In genomic region chr15:28983432-28984311, GRCh38 we compare ENCODE assay signal across 23 cellular contexts.
DNase-seq lines count a peak whose midpoint lies in the region; ATAC-seq and TF ChIP-seq lines count a peak whose summit lies in the region.
"Had no signal": no experiment of that assay in that cellular context is flagged by ENCODE, and none has a peak within 500 bp of the region (broad histone marks: within the 10 kb centered on the region; RNA-seq: fewer than 3 reads in every experiment).

No MANE protein-coding gene starts in this region.

- H3K27ac Mint-ChIP-seq in neural progenitor cell: peak overlapping the region; percentile 46
- no peak overlapping the region for H3K27ac Mint-ChIP-seq in activated CD4-positive, alpha-beta memory T cell treated with anti-CD3 and anti-CD28 coated beads for 36 hours
- H3K27ac Mint-ChIP-seq: activated CD4-positive, alpha-beta memory T cell treated with anti-CD3 and anti-CD28 coated beads, Interleukin-2, amount 10 ng/mL, durations not matched to agents 7 days and 5 days; activated T-cell treated with anti-CD3 and anti-CD28 coated beads, Interleukin-2, amount 50 U/mL, for 72 hours; T-helper 1 cell treated with Interleukin-12 subunit alpha and Interleukin-12 subunit beta and Interleukin-4 antibody, amounts not matched to agents 30 μg/mL and 1 μg/mL, for 36 hours had no signal

- DNase-seq in ecto neural progenitor cell (ENCODE audit: low spot score): peak; percentile 52
- DNase-seq in neural progenitor cell (ENCODE audit: low spot score): no peak
- no peak for DNase-seq in activated CD4-positive, alpha-beta memory T cell treated with anti-CD3 and anti-CD28 coated beads for 36 hours
- DNase-seq: activated CD4-positive, alpha-beta memory T cell treated with anti-CD3 and anti-CD28 coated beads, Interleukin-2, amount 10 ng/mL, durations not matched to agents 7 days and 5 days; activated T-cell treated with anti-CD3 and anti-CD28 coated beads, Interleukin-2, amount 50 U/mL, for 72 hours; CD8-positive, alpha-beta T cell; DMS79; foreskin fibroblast; GOT3; Karpas-422; left colon; NCI-H1417; NCI-H524 treated with DMSO at 0.1 percent for 48 hours; sigmoid colon; stomach had no signal

- no peak overlapping the region for H3K4me3 Mint-ChIP-seq in neural progenitor cell
- H3K4me3 Mint-ChIP-seq in activated CD4-positive, alpha-beta memory T cell treated with anti-CD3 and anti-CD28 coated beads for 36 hours: no peak overlapping the region
- H3K4me3 Mint-ChIP-seq: activated CD4-positive, alpha-beta memory T cell treated with anti-CD3 and anti-CD28 coated beads, Interleukin-2, amount 10 ng/mL, durations not matched to agents 7 days and 5 days; activated T-cell treated with anti-CD3 and anti-CD28 coated beads, Interleukin-2, amount 50 U/mL, for 72 hours; CD8-positive, alpha-beta T cell; T-helper 1 cell treated with Interleukin-12 subunit alpha and Interleukin-12 subunit beta and Interleukin-4 antibody, amounts not matched to agents 30 μg/mL and 1 μg/mL, for 36 hours had no signal

- H3K4me2 ChIP-seq in OCI-LY3 (ENCODE audit: low read length) (no peak overlapping the region), neural progenitor cell (no peak overlapping the region)

- H3K9me3 ChIP-seq in OCI-LY3 (ENCODE audit: insufficient read depth, low read length): no peaks in the 10 kb centered on the region
- H3K9me3 ChIP-seq in neural progenitor cell (ENCODE audit: low read depth): no peaks in the 10 kb centered on the region
- H3K9me3 ChIP-seq: sigmoid colon had no signal

- no peak overlapping the region for H2AFZ ChIP-seq in OCI-LY3 (ENCODE audit: low read depth, low read length)
- H2AFZ ChIP-seq in neural progenitor cell (replicated peaks): no peak overlapping the region

- H3F3A ChIP-seq in neural progenitor cell (ENCODE audit: low read depth): peaks cover 15% of the 10 kb centered on the region

- peaks cover 36% of the 10 kb centered on the region for H3K4me1 Mint-ChIP-seq in neural progenitor cell
- H3K4me1 Mint-ChIP-seq in activated CD4-positive, alpha-beta memory T cell treated with anti-CD3 and anti-CD28 coated beads for 36 hours (ENCODE audit: low read depth): peaks cover 11% of the 10 kb centered on the region
- H3K4me1 Mint-ChIP-seq: activated CD4-positive, alpha-beta memory T cell treated with anti-CD3 and anti-CD28 coated beads, Interleukin-2, amount 10 ng/mL, durations not matched to agents 7 days and 5 days had no signal

- H3K4me3 ChIP-seq in OCI-LY3 (ENCODE audit: low read length) (no peak overlapping the region), neural progenitor cell (no peak overlapping the region)
- H3K4me3 ChIP-seq: cardiac muscle cell, sigmoid colon, stomach had no signal

- peaks cover 3% of the 10 kb centered on the region for H3K36me3 Mint-ChIP-seq in neural progenitor cell
- no peaks in the 10 kb centered on the region for H3K36me3 Mint-ChIP-seq in activated CD4-positive, alpha-beta memory T cell treated with anti-CD3 and anti-CD28 coated beads for 36 hours

- TF ChIP-seq CTCF in GM12874 (IDR thresholded peaks at IDR 0.05; ENCODE audit: insufficient read depth, low read depth, low read length): peak; percentile 1; the same call in 1 of the 2 replicates
- peak; percentile 30 for TF ChIP-seq CTCF in OCI-LY3 (IDR thresholded peaks at IDR 0.05; ENCODE audit: low read depth, low read length)
- TF ChIP-seq CTCF in neural progenitor cell (IDR thresholded peaks at IDR 0.05): peak; percentile 31

- H3K36me3 ChIP-seq in OCI-LY3 (replicated peaks; ENCODE audit: low read depth, low read length): no peaks in the 10 kb centered on the region
- no peaks in the 10 kb centered on the region for H3K36me3 ChIP-seq in neural progenitor cell
- H3K36me3 ChIP-seq: cardiac muscle cell, sigmoid colon, stomach had no signal

- H3K4me1 ChIP-seq in OCI-LY3 (ENCODE audit: low read length) (no peaks in the 10 kb centered on the region), neural progenitor cell (peaks cover 31% of the 10 kb centered on the region)
- H3K4me1 ChIP-seq: sigmoid colon, stomach had no signal

- CTCF ChIA-PET in activated CD4-positive, alpha-beta memory T cell treated with anti-CD3 and anti-CD28 coated beads for 36 hours (lab: Charles Lee): interaction anchor here (0.8 to 1.1 kb wide), 2 partner anchors 20 to 120 kb away, joined by 3 read pairs; no protein-coding TSS in a partner anchor

- POLR2A ChIA-PET in activated CD4-positive, alpha-beta memory T cell treated with anti-CD3 and anti-CD28 coated beads for 36 hours (lab: Charles Lee): no interaction called here

- H3K27me3 Mint-ChIP-seq in neural progenitor cell (ENCODE audit: insufficient read depth, low read depth): peaks cover 2% of the 10 kb centered on the region
- no peaks in the 10 kb centered on the region for H3K27me3 Mint-ChIP-seq in activated CD4-positive, alpha-beta memory T cell treated with anti-CD3 and anti-CD28 coated beads for 36 hours
- H3K27me3 Mint-ChIP-seq: activated CD4-positive, alpha-beta memory T cell treated with anti-CD3 and anti-CD28 coated beads, Interleukin-2, amount 10 ng/mL, durations not matched to agents 7 days and 5 days had no signal

- no peak overlapping the region for H3K27ac ChIP-seq in OCI-LY3 (ENCODE audit: low read length)
- H3K27ac ChIP-seq in neural progenitor cell: no peak overlapping the region
- H3K27ac ChIP-seq: cardiac muscle cell, sigmoid colon, stomach, VCaP had no signal

- H4K20me1 ChIP-seq in OCI-LY3 (ENCODE audit: insufficient read depth, low read length) (no peaks in the 10 kb centered on the region), neural progenitor cell (ENCODE audit: low read depth) (peaks cover 26% of the 10 kb centered on the region)

- no peaks in the 10 kb centered on the region for H3K79me2 ChIP-seq in OCI-LY3 (ENCODE audit: low read length)
- peaks cover 18% of the 10 kb centered on the region for H3K79me2 ChIP-seq in neural progenitor cell (ENCODE audit: low read depth)

- H3K27me3 ChIP-seq in OCI-LY3 (ENCODE audit: low read depth, low read length) (no peaks in the 10 kb centered on the region), neural progenitor cell (no peaks in the 10 kb centered on the region)
- H3K27me3 ChIP-seq: cardiac muscle cell, sigmoid colon had no signal

- intact Hi-C loops in activated CD4-positive, alpha-beta memory T cell treated with anti-CD3 and anti-CD28 coated beads for 36 hours (cut with micrococcal nuclease): no loop called here

- peaks cover 12% of the 10 kb centered on the region for H3K9me3 Mint-ChIP-seq in neural progenitor cell
- H3K9me3 Mint-ChIP-seq in activated CD4-positive, alpha-beta memory T cell treated with anti-CD3 and anti-CD28 coated beads for 36 hours: peaks cover 7% of the 10 kb centered on the region
- H3K9me3 Mint-ChIP-seq: activated CD4-positive, alpha-beta memory T cell treated with anti-CD3 and anti-CD28 coated beads, Interleukin-2, amount 10 ng/mL, durations not matched to agents 7 days and 5 days; CD8-positive, alpha-beta T cell; T-helper 1 cell treated with Interleukin-12 subunit alpha and Interleukin-12 subunit beta and Interleukin-4 antibody, amounts not matched to agents 30 μg/mL and 1 μg/mL, for 36 hours had no signal

- ATAC-seq in GM21723 (IDR thresholded peaks at IDR 0.05; ENCODE audit: unreplicated experiment) (no peak), GM18502 (IDR thresholded peaks at IDR 0.05; ENCODE audit: poor library complexity, unreplicated experiment) (no peak), GM19397 (IDR thresholded peaks at IDR 0.05; ENCODE audit: unreplicated experiment) (no peak)
- ATAC-seq: activated T-cell treated with anti-CD3 and anti-CD28 coated beads, Interleukin-2, amount 50 U/mL, for 72 hours; left colon had no signal

- H3K9ac ChIP-seq in OCI-LY3 (ENCODE audit: low read length) (no peak overlapping the region), neural progenitor cell (no peak overlapping the region)
